8 cellular contexts compared by ENCODE assay signal in the genomic region with DNA sequence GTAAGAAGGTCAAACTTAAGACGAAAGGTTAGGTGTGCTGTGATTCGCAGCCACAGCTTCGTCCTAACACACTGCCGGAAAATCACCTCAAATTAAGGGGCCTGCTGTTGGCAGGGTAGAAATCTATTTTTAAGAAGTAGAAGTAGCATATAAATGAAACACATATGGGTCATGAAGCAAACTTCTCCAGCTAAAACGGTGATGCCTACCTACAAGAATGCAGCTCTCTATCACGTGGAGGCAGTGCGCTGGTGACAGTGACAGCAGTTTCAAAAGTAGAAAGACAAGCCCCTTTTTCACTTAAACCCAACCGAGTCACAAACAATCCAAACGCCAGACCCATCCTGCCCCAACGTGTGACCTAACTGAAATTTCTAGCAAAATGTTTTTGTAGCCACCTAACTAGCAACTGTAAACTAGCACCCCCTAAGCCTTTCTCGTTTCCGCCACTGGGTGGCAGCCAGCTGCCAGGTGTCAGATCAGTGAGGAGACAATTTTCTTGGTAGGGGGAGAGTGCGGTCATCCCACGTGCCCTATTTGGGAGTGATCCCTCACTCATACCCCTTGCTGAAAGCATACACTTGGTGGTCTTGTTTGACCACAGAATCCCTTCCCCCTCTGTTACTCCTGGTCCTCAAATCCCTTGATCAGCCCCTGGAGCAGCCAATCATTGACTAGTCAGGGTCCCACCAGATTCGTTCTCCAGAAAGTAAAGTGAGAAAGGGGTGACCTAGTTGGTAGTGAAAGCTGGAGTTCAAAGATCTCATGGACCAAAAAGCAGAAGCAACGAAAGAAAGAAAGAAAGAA.
DNase-seq lines count a peak whose midpoint lies in the region; ATAC-seq, FAIRE-seq and TF ChIP-seq lines count a peak whose summit lies in the region.

No MANE protein-coding gene starts in this region.

- H3K27me3 Mint-ChIP-seq in activated naive CD4-positive, alpha-beta T cell treated with anti-CD3 and anti-CD28 coated beads for 36 hours (ENCODE audit: low read depth) = peaks cover 11% of the 10 kb centered on the region
- no peaks in the 10 kb centered on the region for H3K27me3 Mint-ChIP-seq in glutamatergic neuron (ENCODE audit: unreplicated experiment)

- no TSS peak for BruUV-seq in PC-9 (replicated peaks; lab: Mats Ljungman, UMichigan)

- no peaks in the 10 kb centered on the region for H4K20me1 ChIP-seq in PC-9 (ENCODE audit: insufficient read depth)

- FAIRE-seq in pancreas (lab: Jason Lieb, UNC) = no peak

- no peak overlapping the region for H3K4me2 ChIP-seq in PC-9

- ATAC-seq in pancreas = peak; percentile 73 to 92 (median 87)

- H3K27ac Mint-ChIP-seq in activated naive CD4-positive, alpha-beta T cell treated with anti-CD3 and anti-CD28 coated beads for 36 hours = no peak overlapping the region
- no peak overlapping the region for H3K27ac Mint-ChIP-seq in glutamatergic neuron (ENCODE audit: unreplicated experiment)

- no peaks in the 10 kb centered on the region for H3K79me2 ChIP-seq in PC-9 (ENCODE audit: low read depth)

- H3K36me3 Mint-ChIP-seq in activated naive CD4-positive, alpha-beta T cell treated with anti-CD3 and anti-CD28 coated beads for 36 hours (ENCODE audit: low read depth) = no peaks in the 10 kb centered on the region
- no peaks in the 10 kb centered on the region for H3K36me3 Mint-ChIP-seq in glutamatergic neuron (ENCODE audit: unreplicated experiment)

- no peak overlapping the region for H3K27ac ChIP-seq in PC-9
- no peak overlapping the region for H3K27ac ChIP-seq in pancreas
- peak overlapping the region; percentile 42 to 43 for H3K27ac ChIP-seq in uterus

- H3K36me3 ChIP-seq in PC-9 (ENCODE audit: low read depth) = no peaks in the 10 kb centered on the region
- H3K36me3 ChIP-seq in pancreas = no peaks in the 10 kb centered on the region
- H3K36me3 ChIP-seq in uterus = no peaks in the 10 kb centered on the region

- TF ChIP-seq POLR2A in uterus (IDR thresholded peaks at IDR 0.05) = no peak

- H3K9me3 Mint-ChIP-seq in activated naive CD4-positive, alpha-beta T cell treated with anti-CD3 and anti-CD28 coated beads for 36 hours = no peaks in the 10 kb centered on the region
- H3K9me3 Mint-ChIP-seq in glutamatergic neuron (ENCODE audit: unreplicated experiment) = no peaks in the 10 kb centered on the region

- no peaks in the 10 kb centered on the region for H3K4me1 Mint-ChIP-seq in activated naive CD4-positive, alpha-beta T cell treated with anti-CD3 and anti-CD28 coated beads for 36 hours (ENCODE audit: low read depth)
- no peaks in the 10 kb centered on the region for H3K4me1 Mint-ChIP-seq in glutamatergic neuron (ENCODE audit: low read depth, unreplicated experiment)

- POLR2A ChIA-PET in PC-9 (lab: Charles Lee; ENCODE audit: unreplicated experiment) = interaction anchor here (0.6 kb wide), 1 partner anchor 324 kb away, joined by 4 read pairs; no protein-coding TSS in a partner anchor

- WGBS in pancreas, 2 donors = 34 to 41% methylated on average over 16 of the region's 16 CpGs

- H3K9me3 ChIP-seq in PC-9 (ENCODE audit: insufficient read depth, low read depth) (no peaks in the 10 kb centered on the region), pancreas (no peaks in the 10 kb centered on the region), uterus (no peaks in the 10 kb centered on the region)

- no peaks in the 10 kb centered on the region for H3K27me3 ChIP-seq in PC-9 (ENCODE audit: insufficient read depth, low read depth)
- H3K27me3 ChIP-seq in pancreas = no peaks in the 10 kb centered on the region
- no peaks in the 10 kb centered on the region for H3K27me3 ChIP-seq in uterus

- H3K4me1 ChIP-seq in PC-9 (replicated peaks; ENCODE audit: insufficient read depth) (no peaks in the 10 kb centered on the region), pancreas (no peaks in the 10 kb centered on the region), uterus (no peaks in the 10 kb centered on the region)

- TF ChIP-seq CTCF in PC-9 (conservative IDR thresholded peaks at IDR 0.05) (peak; percentile 91), glutamatergic neuron (IDR thresholded peaks at IDR 0.05; ENCODE audit: partially characterized antibody, unreplicated experiment) (peak; percentile 81), pancreas (IDR thresholded peaks at IDR 0.05) (peak; percentile 44 to 77 (median 70)), uterus (IDR thresholded peaks at IDR 0.05) (peak; percentile 81 to 90 (median 89))

- peak; percentile 19 for DNase-seq in activated gamma-delta T cell treated with Interleukin-2 at 50 U/mL for 16 hours
- DNase-seq in activated gamma-delta T cell (lab: John Stamatoyannopoulos, UW) = no peak
- DNase-seq in HUDEP-2 (lab: John Stamatoyannopoulos, UW; ENCODE audit: unreplicated experiment in 76 of 76) = peak in 54 of 76 experiments; percentile 1 to 63 (median 30)
- peak in 1 of 2 experiments; percentile 73 for DNase-seq in PC-9
- DNase-seq in activated naive CD4-positive, alpha-beta T cell treated with anti-CD3 and anti-CD28 coated beads for 36 hours = peak; percentile 76
- DNase-seq in glutamatergic neuron = peak; percentile 80
- peak; percentile 51 to 84 (median 74) for DNase-seq in pancreas
- peak; percentile 83 to 85 for DNase-seq in uterus

- H2AFZ ChIP-seq in PC-9 = no peak overlapping the region

- CTCF ChIA-PET in PC-9 (lab: Charles Lee) = interaction anchor here (0.9 to 3.1 kb wide), 3 partner anchors 139 to 284 kb away, joined by 4 to 27 read pairs (median 19); no protein-coding TSS in a partner anchor
- CTCF ChIA-PET in activated naive CD4-positive, alpha-beta T cell treated with anti-CD3 and anti-CD28 coated beads for 36 hours (lab: Charles Lee) = interaction anchor here (0.6 to 3.6 kb wide), 17 partner anchors 11 to 1340 kb away, joined by 3 to 78 read pairs (median 3); no protein-coding TSS in a partner anchor

- H3K4me3 Mint-ChIP-seq in activated naive CD4-positive, alpha-beta T cell treated with anti-CD3 and anti-CD28 coated beads for 36 hours = no peak overlapping the region
- H3K4me3 Mint-ChIP-seq in glutamatergic neuron (ENCODE audit: unreplicated experiment) = no peak overlapping the region

- H3K4me3 ChIP-seq in PC-9 (no peak overlapping the region), pancreas (no peak overlapping the region), uterus (no peak overlapping the region)

- intact Hi-C loops in PC-9 (cut with micrococcal nuclease; ENCODE audit: unreplicated experiment) (loop anchor here (1.0 to 5.0 kb wide), 5 partner anchors 50 to 630 kb away; a partner anchor contains a TSS), pancreas (cut with DNase I) (loop anchor here in 2 of 3 donors (5.0 to 10.0 kb wide), 2 partner anchors 133 to 140 kb away; no protein-coding TSS in a partner anchor), uterus (cut with DNase I; ENCODE audit: low total_unique reads) (loop anchor here (5.0 to 10.0 kb wide), 2 partner anchors 140 to 633 kb away; no protein-coding TSS in a partner anchor)
- intact Hi-C loops in activated naive CD4-positive, alpha-beta T cell treated with anti-CD3 and anti-CD28 coated beads for 36 hours (cut with micrococcal nuclease) = loop anchor here (1.0 to 5.0 kb wide), 5 partner anchors 139 to 630 kb away; no protein-coding TSS in a partner anchor

- H3F3A ChIP-seq in PC-9 (ENCODE audit: insufficient read depth, low read depth) = 0 out of 2 replicates have a peak, but pooled peaks cover 8% of the 10 kb centered on the region

- no peaks in the 10 kb centered on the region for H3K9me2 ChIP-seq in PC-9 (ENCODE audit: insufficient read depth)

Comparison
In these comparisons a context has a peak if more than half of its experiments do, and no peak if none do; other contexts are left out.
1. H3K27ac ChIP-seq: peak in uterus (2 of 2); none in PC-9 (single experiment) and pancreas (0 of 4).
2. Peak in every context shown above with its lines, with median percentiles within 50 percentile points of each other: CTCF ChIP-seq.